ENCODE assay signal across 14 cellular contexts in genomic region chr22:20565761-20566160, GRCh38. TPM values are rescaled to one million over a fixed set of nuclear protein-coding genes. Genes with fewer than 3 reads are reported as not detected.
DNase-seq lines count a peak whose midpoint lies in the region; ATAC-seq and TF ChIP-seq lines count a peak whose summit lies in the region.
"Had no signal": no experiment of that assay in that cellular context is flagged by ENCODE, and none has a peak within 500 bp of the region (broad histone marks: within the 10 kb centered on the region; RNA-seq: fewer than 3 reads in every experiment).

No MANE protein-coding gene starts in this region.

- no peak overlapping the region for H3K4me3 ChIP-seq in GM23248
- H3K4me3 ChIP-seq in smooth muscle cell = no peak overlapping the region
- H3K4me3 ChIP-seq: left lung had no signal

- no peaks in the 10 kb centered on the region for H3K27me3 Mint-ChIP-seq in activated CD4-positive, alpha-beta T cell treated with anti-CD3 and anti-CD28 coated beads, Interleukin-2, amount 10 ng/mL, durations not matched to agents 7 days and 5 days

- H3K9me3 ChIP-seq in GM23248 (ENCODE audit: low read depth) = no peaks in the 10 kb centered on the region
- no peaks in the 10 kb centered on the region for H3K9me3 ChIP-seq in smooth muscle cell (replicated peaks; ENCODE audit: low read depth)
- H3K9me3 ChIP-seq: left lung had no signal

- peaks cover 83% of the 10 kb centered on the region for H3K36me3 Mint-ChIP-seq in activated CD4-positive, alpha-beta T cell treated with anti-CD3 and anti-CD28 coated beads, Interleukin-2, amount 10 ng/mL, durations not matched to agents 7 days and 5 days (ENCODE audit: low read depth)

- H3K4me2 ChIP-seq in GM23248 (ENCODE audit: unreplicated experiment) (no peak overlapping the region), smooth muscle cell (no peak overlapping the region)

- in situ Hi-C loops in GM23248 (cut with MboI) = loop anchor here (10.0 kb wide), 1 partner anchor 59 kb away; no protein-coding TSS in a partner anchor

- DNase-seq in activated CD4-positive, alpha-beta T cell treated with anti-CD3 and anti-CD28 coated beads, Interleukin-2, amount 10 ng/mL, durations not matched to agents 7 days and 5 days = no peak
- DNase-seq in activated CD4-positive, alpha-beta T cell treated with anti-CD3 and anti-CD28 coated beads, Interleukin-2, amount 50 U/mL, for 1 hour = no peak
- DNase-seq in GM23248 (no peak), epithelial cell of prostate (ENCODE audit: low read depth, low spot score) (no peak), smooth muscle cell (lab: John Stamatoyannopoulos, UW; ENCODE audit: unreplicated experiment) (no peak), amygdala (lab: John Stamatoyannopoulos, UW) (no peak)
- DNase-seq in NK-92 treated with Interleukin-12 subunit alpha and Interleukin-12 subunit beta, amount 100 ng/mL, for 24 hours (lab: John Stamatoyannopoulos, UW) = no peak
- DNase-seq: C1 segment of cervical spinal cord, DMS79, NCI-H2081, small intestine had no signal

- no peaks in the 10 kb centered on the region for H3K9me3 Mint-ChIP-seq in activated CD4-positive, alpha-beta T cell treated with anti-CD3 and anti-CD28 coated beads, Interleukin-2, amount 10 ng/mL, durations not matched to agents 7 days and 5 days
- H3K9me3 Mint-ChIP-seq: activated T-helper 2 cell treated with anti-CD3 and anti-CD28 coated beads, Interferon-gamma antibody, Interleukin-2, Interleukin-4, amounts not matched to agents 10 μg/mL and 5 μg/mL and 100 μg/mL, durations not matched to agents 14 hours and 24 hours and 36 hours had no signal

- H3K27ac ChIP-seq in GM23248 (peak overlapping the region; percentile 98), epithelial cell of prostate (peak overlapping the region; percentile 91), smooth muscle cell (ENCODE audit: low read depth) (peak overlapping the region; percentile 13)

- peak overlapping the region; percentile 93 for H3K27ac Mint-ChIP-seq in activated CD4-positive, alpha-beta T cell treated with anti-CD3 and anti-CD28 coated beads, Interleukin-2, amount 10 ng/mL, durations not matched to agents 7 days and 5 days
- H3K27ac Mint-ChIP-seq: activated T-helper 2 cell treated with anti-CD3 and anti-CD28 coated beads, Interferon-gamma antibody, Interleukin-2, Interleukin-4, amounts not matched to agents 10 μg/mL and 5 μg/mL and 100 μg/mL, durations not matched to agents 14 hours and 24 hours and 36 hours had no signal

- H2AFZ ChIP-seq in GM23248 = no peak overlapping the region
- no peak overlapping the region for H2AFZ ChIP-seq in smooth muscle cell (ENCODE audit: low read depth)

- peak overlapping the region; percentile 69 for H3K4me3 Mint-ChIP-seq in activated CD4-positive, alpha-beta T cell treated with anti-CD3 and anti-CD28 coated beads, Interleukin-2, amount 10 ng/mL, durations not matched to agents 7 days and 5 days

- TF ChIP-seq CTCF in smooth muscle cell (IDR thresholded peaks at IDR 0.05; ENCODE audit: borderline replicate concordance, insufficient read depth, poor library complexity, severe bottlenecking) = no peak

- POLR2A ChIA-PET in activated CD4-positive, alpha-beta T cell treated with anti-CD3 and anti-CD28 coated beads, Interleukin-2, amount 10 ng/mL, durations not matched to agents 7 days and 5 days (lab: Charles Lee) = no interaction called here

- H4K20me1 ChIP-seq in GM23248 (ENCODE audit: insufficient read depth) = no peaks in the 10 kb centered on the region
- H4K20me1 ChIP-seq in smooth muscle cell (ENCODE audit: low read depth) = peaks cover 90% of the 10 kb centered on the region

- H3K79me2 ChIP-seq in GM23248 (ENCODE audit: insufficient read depth) = peaks cover 50% of the 10 kb centered on the region
- peaks cover 22% of the 10 kb centered on the region for H3K79me2 ChIP-seq in smooth muscle cell (ENCODE audit: low read depth)

- H3K4me1 ChIP-seq in GM23248 (ENCODE audit: insufficient read depth) (peaks cover 59% of the 10 kb centered on the region), smooth muscle cell (ENCODE audit: low read depth) (no peaks in the 10 kb centered on the region)

- H3F3A ChIP-seq in GM23248 (ENCODE audit: insufficient read depth) (peaks cover 76% of the 10 kb centered on the region), smooth muscle cell (ENCODE audit: low read depth) (peaks cover 32% of the 10 kb centered on the region)

- H3K4me1 Mint-ChIP-seq in activated CD4-positive, alpha-beta T cell treated with anti-CD3 and anti-CD28 coated beads, Interleukin-2, amount 10 ng/mL, durations not matched to agents 7 days and 5 days = peaks cover 89% of the 10 kb centered on the region

- H3K9ac ChIP-seq in GM23248 (peak overlapping the region; percentile 82), smooth muscle cell (ENCODE audit: low read depth) (no peak overlapping the region)

- H3K36me3 ChIP-seq in GM23248 (ENCODE audit: low read depth) (peaks cover 39% of the 10 kb centered on the region), smooth muscle cell (ENCODE audit: low read depth) (no peaks in the 10 kb centered on the region)

- CTCF ChIA-PET in activated CD4-positive, alpha-beta T cell treated with anti-CD3 and anti-CD28 coated beads, Interleukin-2, amount 10 ng/mL, durations not matched to agents 7 days and 5 days (lab: Charles Lee) = interaction anchor here (0.7 to 7.3 kb wide), 9 partner anchors 8 to 187 kb away, joined by 3 to 122 read pairs (median 5); partner anchors contain the start of gene MED15

- 94 to 100% methylated on average over 4 of the region's 4 CpGs for WGBS in GM23248 (ENCODE audit: low coverage in 1 of 2, low lambda C conversion rate in 2 of 2, missing lambda C conversion rate in 2 of 2), 2 experiments
- WGBS in smooth muscle cell (ENCODE audit: low lambda C conversion rate) = 97% methylated on average over 4 of the region's 4 CpGs

- H3K9me2 ChIP-seq in GM23248 (ENCODE audit: insufficient read depth) = no peaks in the 10 kb centered on the region

- no peak for ATAC-seq in GM19452 (IDR thresholded peaks at IDR 0.05; ENCODE audit: unreplicated experiment)
- ATAC-seq: left lung had no signal

- no peaks in the 10 kb centered on the region for H3K27me3 ChIP-seq in GM23248 (replicated peaks; ENCODE audit: insufficient read depth)
- no peaks in the 10 kb centered on the region for H3K27me3 ChIP-seq in smooth muscle cell (ENCODE audit: low read depth)
- H3K27me3 ChIP-seq: left lung had no signal

RNA-seq across cellular contexts. Expression of gene MED15, which starts 58.4 kb away (rescaled TPM):
- 100 to 1,000 TPM; 141 to 182 TPM for total RNA-seq in activated CD4-positive, alpha-beta T cell treated with anti-CD3 and anti-CD28 coated beads, Interleukin-2, amount 10 ng/mL, durations not matched to agents 7 days and 5 days
- 40.0 and 40.2 TPM in 2 replicates for total RNA-seq in GM23248 (2014; rRNA removed; shearing (Covaris generic))
- polyA plus RNA-seq in GM23248 (2016; fragmentation: Nextera tagmentation; extraction: Ambion mirVana) (69.4 and 69.7 TPM in 2 replicates), smooth muscle cell (70.5 and 78.5 TPM in 2 replicates)
- 25.3 and 29.2 TPM in 2 replicates for total RNA-seq in smooth muscle cell

Comparison
In these comparisons a context has a peak if more than half of its experiments do, and no peak if none do; other contexts are left out.
1. H3K27ac ChIP-seq: peak in every context shown above with its lines; median percentile 98 in GM23248; 91 in epithelial cell of prostate; 13 in smooth muscle cell.